ENCODE assay signal across 2 cellular contexts in genomic region chr1:54872041-54872342, GRCh38.
TF ChIP-seq lines count a peak whose summit lies in the region.

No MANE protein-coding gene starts in this region.

TF ChIP-seq in Ishikawa, 13 proteins besides CTCF, POLR2A, EP300 and RAD21:
- TF ChIP-seq TEAD4 (IDR thresholded peaks at IDR 0.05) (no peak), CREB1 (IDR thresholded peaks at IDR 0.05; ENCODE audit: low read depth) (no peak), TAF1 (IDR thresholded peaks at IDR 0.05; ENCODE audit: low read depth) (no peak), TCF12 (IDR thresholded peaks at IDR 0.05; ENCODE audit: low read depth) (no peak), REST (IDR thresholded peaks at IDR 0.05; ENCODE audit: low read depth) (no peak), CEBPB (IDR thresholded peaks at IDR 0.05) (no peak), ZBTB7A (IDR thresholded peaks at IDR 0.05; ENCODE audit: low read depth) (no peak), YY1 (IDR thresholded peaks at IDR 0.05; ENCODE audit: low read depth) (no peak), EGR1 (IDR thresholded peaks at IDR 0.05) (no peak), MAX (IDR thresholded peaks at IDR 0.05) (no peak), FOXM1 (IDR thresholded peaks at IDR 0.05; ENCODE audit: borderline replicate concordance, low read depth) (no peak), NFIC (IDR thresholded peaks at IDR 0.05) (no peak), USF1 (IDR thresholded peaks at IDR 0.05) (no peak)

TF ChIP-seq in K562, 482 proteins besides CTCF, POLR2A, EP300 and RAD21:
- TF ChIP-seq ZKSCAN1 (IDR thresholded peaks at IDR 0.05; ENCODE audit: low read depth, low read length) (no peak), MCM7 (IDR thresholded peaks at IDR 0.05) (no peak), RFX5 (IDR thresholded peaks at IDR 0.05; ENCODE audit: low read depth, low read length) (no peak), NCOA1 (IDR thresholded peaks at IDR 0.05; ENCODE audit: low read depth) (no peak)
